In the genomic region with DNA sequence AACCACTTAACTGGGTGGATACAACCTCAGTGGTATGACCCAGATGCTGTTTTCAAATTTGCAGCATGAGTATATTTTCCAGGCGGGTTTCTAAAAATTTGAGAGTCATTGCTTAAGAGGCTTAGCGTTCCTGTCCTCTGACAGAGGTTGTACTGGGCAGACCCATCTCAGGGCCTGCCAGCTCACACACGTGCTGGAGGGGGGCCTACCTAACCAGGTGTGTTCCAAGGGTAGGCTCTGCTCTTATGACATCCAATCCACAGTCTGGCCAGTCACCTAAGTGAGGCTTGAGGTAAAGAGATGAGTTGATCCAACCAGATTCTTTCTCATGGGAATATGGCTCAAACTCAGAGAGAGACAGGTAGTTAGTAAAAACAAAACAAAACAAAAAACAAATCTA, we compare ENCODE assay signal across 8 cellular contexts. TPM values are rescaled to one million over a fixed set of nuclear protein-coding genes. Genes with fewer than 3 reads are reported as not detected.
DNase-seq lines count a peak whose midpoint lies in the region; ATAC-seq and TF ChIP-seq lines count a peak whose summit lies in the region.

No MANE protein-coding gene starts in this region.

- H3K9ac ChIP-seq in iPS-20b (ENCODE audit: low read depth, low read length) (peak overlapping the region; percentile 88; the same call in 1 of the 2 replicates), colonic mucosa (ENCODE audit: low read depth in 2 of 2, low read length in 2 of 2) (no peak overlapping the region)

- DNase-seq in activated naive CD4-positive, alpha-beta T cell treated with anti-CD3 and anti-CD28 coated beads for 36 hours = no peak
- DNase-seq in activated naive CD4-positive, alpha-beta T cell treated with Interleukin-2 at 50 U/mL for 16 hours = no peak
- no peak for DNase-seq in activated CD8-positive, alpha-beta T cell treated with anti-CD3 and anti-CD28 coated beads for 36 hours
- DNase-seq in thoracic aorta (ENCODE audit: low spot score) (no peak), colonic mucosa (no peak), mucosa of descending colon (no peak)

- H3K36me3 ChIP-seq in iPS-20b (ENCODE audit: insufficient read depth, low read depth, low read length) (peaks cover 18% of the 10 kb centered on the region; the same call in 1 of the 2 replicates), thoracic aorta (no peaks in the 10 kb centered on the region), colonic mucosa (no peaks in the 10 kb centered on the region), mucosa of descending colon (ENCODE audit: low read depth) (no peaks in the 10 kb centered on the region)

- H3K4me1 ChIP-seq in iPS-20b (ENCODE audit: insufficient read depth, low read length) (peaks cover 4% of the 10 kb centered on the region; the same call in 1 of the 2 replicates), thoracic aorta (ENCODE audit: control insufficient read depth in 1 of 2, low read depth in 2 of 2) (peaks cover 14 to 21% of the 10 kb centered on the region in 2 donors), colonic mucosa (no peaks in the 10 kb centered on the region), mucosa of descending colon (ENCODE audit: low read depth) (peaks cover 7% of the 10 kb centered on the region)

- peaks cover 24% of the 10 kb centered on the region for H3K4me1 Mint-ChIP-seq in activated naive CD4-positive, alpha-beta T cell treated with anti-CD3 and anti-CD28 coated beads for 36 hours (ENCODE audit: low read depth)
- H3K4me1 Mint-ChIP-seq in activated CD8-positive, alpha-beta T cell treated with anti-CD3 and anti-CD28 coated beads for 36 hours (ENCODE audit: low read depth) = peaks cover 33% of the 10 kb centered on the region

- CTCF ChIA-PET in activated naive CD4-positive, alpha-beta T cell treated with anti-CD3 and anti-CD28 coated beads for 36 hours (lab: Charles Lee) = interaction anchor here (0.6 to 1.3 kb wide), 2 partner anchors 115 to 1288 kb away, joined by 3 read pairs; no protein-coding TSS in a partner anchor
- CTCF ChIA-PET in activated CD8-positive, alpha-beta T cell treated with anti-CD3 and anti-CD28 coated beads for 36 hours (lab: Charles Lee) = interaction anchor here (0.8 to 1.1 kb wide), 2 partner anchors 43 to 115 kb away, joined by 3 to 5 read pairs; no protein-coding TSS in a partner anchor

- no peaks in the 10 kb centered on the region for H3K9me3 ChIP-seq in iPS-20b (ENCODE audit: insufficient read depth, low read depth, low read length)
- no peaks in the 10 kb centered on the region for H3K9me3 ChIP-seq in thoracic aorta
- H3K9me3 ChIP-seq in colonic mucosa = no peaks in the 10 kb centered on the region
- H3K9me3 ChIP-seq in mucosa of descending colon = no peaks in the 10 kb centered on the region

- POLR2A ChIA-PET in activated CD8-positive, alpha-beta T cell treated with anti-CD3 and anti-CD28 coated beads for 36 hours (lab: Charles Lee) = interaction anchor here (2.7 kb wide), 1 partner anchor 19 kb away, joined by 41 read pairs; no protein-coding TSS in a partner anchor

- H3K36me3 Mint-ChIP-seq in activated naive CD4-positive, alpha-beta T cell treated with anti-CD3 and anti-CD28 coated beads for 36 hours (ENCODE audit: low read depth) = peaks cover 18% of the 10 kb centered on the region
- H3K36me3 Mint-ChIP-seq in activated CD8-positive, alpha-beta T cell treated with anti-CD3 and anti-CD28 coated beads for 36 hours (ENCODE audit: low read depth) = peaks cover 15% of the 10 kb centered on the region

- intact Hi-C loops in activated naive CD4-positive, alpha-beta T cell treated with anti-CD3 and anti-CD28 coated beads for 36 hours (cut with micrococcal nuclease) = no loop called here
- intact Hi-C loops in activated CD8-positive, alpha-beta T cell treated with anti-CD3 and anti-CD28 coated beads for 36 hours (cut with micrococcal nuclease) = no loop called here
- intact Hi-C loops in colonic mucosa (cut with DNase I) = no loop called here
- intact Hi-C loops in mucosa of descending colon (cut with DNase I, micrococcal nuclease) = no loop called here

- H3K27me3 ChIP-seq in iPS-20b (ENCODE audit: insufficient read depth, low read length) (no peaks in the 10 kb centered on the region), thoracic aorta (replicated peaks; ENCODE audit: insufficient read depth) (no peaks in the 10 kb centered on the region), colonic mucosa (no peaks in the 10 kb centered on the region)

- no peak for ATAC-seq in activated CD8-positive, alpha-beta T cell treated with anti-CD3 and anti-CD28 coated beads for 36 hours
- ATAC-seq in thoracic aorta (ENCODE audit: insufficient number of reproducible peaks, low FRiP score, low read depth) = no peak
- no peak for ATAC-seq in GM18517 (IDR thresholded peaks at IDR 0.05; ENCODE audit: unreplicated experiment)
- no peak for ATAC-seq in mucosa of descending colon

- H3K9me3 Mint-ChIP-seq in activated naive CD4-positive, alpha-beta T cell treated with anti-CD3 and anti-CD28 coated beads for 36 hours = no peaks in the 10 kb centered on the region
- no peaks in the 10 kb centered on the region for H3K9me3 Mint-ChIP-seq in activated CD8-positive, alpha-beta T cell treated with anti-CD3 and anti-CD28 coated beads for 36 hours

- no peak overlapping the region for H3K27ac ChIP-seq in iPS-20b (ENCODE audit: low read length)
- H3K27ac ChIP-seq in thoracic aorta = peak overlapping the region in 1 of 2 donors; percentile 34
- H3K27ac ChIP-seq in colonic mucosa = no peak overlapping the region

- H3K27ac Mint-ChIP-seq in activated naive CD4-positive, alpha-beta T cell treated with anti-CD3 and anti-CD28 coated beads for 36 hours = peak overlapping the region; percentile 94
- peak overlapping the region; percentile 100 for H3K27ac Mint-ChIP-seq in activated CD8-positive, alpha-beta T cell treated with anti-CD3 and anti-CD28 coated beads for 36 hours

- no peaks in the 10 kb centered on the region for H3K27me3 Mint-ChIP-seq in activated naive CD4-positive, alpha-beta T cell treated with anti-CD3 and anti-CD28 coated beads for 36 hours (ENCODE audit: low read depth)
- no peaks in the 10 kb centered on the region for H3K27me3 Mint-ChIP-seq in activated CD8-positive, alpha-beta T cell treated with anti-CD3 and anti-CD28 coated beads for 36 hours

- H3K4me3 Mint-ChIP-seq in activated naive CD4-positive, alpha-beta T cell treated with anti-CD3 and anti-CD28 coated beads for 36 hours = peak overlapping the region; percentile 95
- peak overlapping the region; percentile 87 for H3K4me3 Mint-ChIP-seq in activated CD8-positive, alpha-beta T cell treated with anti-CD3 and anti-CD28 coated beads for 36 hours

- H3K4me3 ChIP-seq in iPS-20b (ENCODE audit: low read length) (peak overlapping the region; percentile 87), thoracic aorta (peak overlapping the region; percentile 79), colonic mucosa (no peak overlapping the region), mucosa of descending colon (no peak overlapping the region)

- no peak for TF ChIP-seq CTCF in activated CD8-positive, alpha-beta T cell treated with anti-CD3 and anti-CD28 coated beads for 36 hours (IDR thresholded peaks at IDR 0.05)
- no peak for TF ChIP-seq CTCF in thoracic aorta (IDR thresholded peaks at IDR 0.05)
- no peak for TF ChIP-seq CTCF in colonic mucosa (IDR thresholded peaks at IDR 0.05)
- TF ChIP-seq CTCF in mucosa of descending colon (IDR thresholded peaks at IDR 0.05) = no peak

RNA-seq across cellular contexts. Expression of gene LYRM4, which starts 1.3 kb away (rescaled TPM):
- 10 to 100 TPM; 46.2 to 51.6 TPM for total RNA-seq in activated naive CD4-positive, alpha-beta T cell treated with anti-CD3 and anti-CD28 coated beads for 36 hours
- 10 to 100 TPM; 43.5 to 50.6 TPM for total RNA-seq in activated CD8-positive, alpha-beta T cell treated with anti-CD3 and anti-CD28 coated beads for 36 hours
- total RNA-seq in thoracic aorta = 10 to 100 TPM in 1 of 2 donors, 1 to 10 TPM in 1; 6.9 to 27.2 TPM
- total RNA-seq in colonic mucosa = 10 to 100 TPM; 14.0 to 17.4 TPM
- 10 to 100 TPM; 13.6 to 19.8 (median 13.9) TPM for total RNA-seq in mucosa of descending colon

RNA-seq across cellular contexts. Expression of gene FARS2, which starts 1.9 kb away (rescaled TPM):
- 10 to 100 TPM; 15.4 to 15.8 TPM for total RNA-seq in activated naive CD4-positive, alpha-beta T cell treated with anti-CD3 and anti-CD28 coated beads for 36 hours
- total RNA-seq in activated CD8-positive, alpha-beta T cell treated with anti-CD3 and anti-CD28 coated beads for 36 hours = 10 to 100 TPM; 15.7 to 18.5 TPM
- total RNA-seq in thoracic aorta (10 to 100 TPM; 10.4 to 11.6 TPM), colonic mucosa (10 to 100 TPM; 14.7 to 23.0 TPM), mucosa of descending colon (10 to 100 TPM; 15.2 to 21.6 (median 17.2) TPM)

Comparison
In these comparisons a context has a peak if more than half of its experiments do, and no peak if none do; other contexts are left out.
1. H3K4me3 ChIP-seq: peak in iPS-20b (single experiment) and thoracic aorta (single experiment); none in colonic mucosa (single experiment) and mucosa of descending colon (single experiment).